ENCODE assay signal across 1 cellular context in genomic region chr4:77240469-77241066, GRCh38.
TF ChIP-seq lines count a peak whose summit lies in the region.

No MANE protein-coding gene starts in this region.

TF ChIP-seq in H1, 55 proteins besides CTCF, POLR2A, EP300 and RAD21 (continued from another document):
- TF ChIP-seq, protein P1, sequence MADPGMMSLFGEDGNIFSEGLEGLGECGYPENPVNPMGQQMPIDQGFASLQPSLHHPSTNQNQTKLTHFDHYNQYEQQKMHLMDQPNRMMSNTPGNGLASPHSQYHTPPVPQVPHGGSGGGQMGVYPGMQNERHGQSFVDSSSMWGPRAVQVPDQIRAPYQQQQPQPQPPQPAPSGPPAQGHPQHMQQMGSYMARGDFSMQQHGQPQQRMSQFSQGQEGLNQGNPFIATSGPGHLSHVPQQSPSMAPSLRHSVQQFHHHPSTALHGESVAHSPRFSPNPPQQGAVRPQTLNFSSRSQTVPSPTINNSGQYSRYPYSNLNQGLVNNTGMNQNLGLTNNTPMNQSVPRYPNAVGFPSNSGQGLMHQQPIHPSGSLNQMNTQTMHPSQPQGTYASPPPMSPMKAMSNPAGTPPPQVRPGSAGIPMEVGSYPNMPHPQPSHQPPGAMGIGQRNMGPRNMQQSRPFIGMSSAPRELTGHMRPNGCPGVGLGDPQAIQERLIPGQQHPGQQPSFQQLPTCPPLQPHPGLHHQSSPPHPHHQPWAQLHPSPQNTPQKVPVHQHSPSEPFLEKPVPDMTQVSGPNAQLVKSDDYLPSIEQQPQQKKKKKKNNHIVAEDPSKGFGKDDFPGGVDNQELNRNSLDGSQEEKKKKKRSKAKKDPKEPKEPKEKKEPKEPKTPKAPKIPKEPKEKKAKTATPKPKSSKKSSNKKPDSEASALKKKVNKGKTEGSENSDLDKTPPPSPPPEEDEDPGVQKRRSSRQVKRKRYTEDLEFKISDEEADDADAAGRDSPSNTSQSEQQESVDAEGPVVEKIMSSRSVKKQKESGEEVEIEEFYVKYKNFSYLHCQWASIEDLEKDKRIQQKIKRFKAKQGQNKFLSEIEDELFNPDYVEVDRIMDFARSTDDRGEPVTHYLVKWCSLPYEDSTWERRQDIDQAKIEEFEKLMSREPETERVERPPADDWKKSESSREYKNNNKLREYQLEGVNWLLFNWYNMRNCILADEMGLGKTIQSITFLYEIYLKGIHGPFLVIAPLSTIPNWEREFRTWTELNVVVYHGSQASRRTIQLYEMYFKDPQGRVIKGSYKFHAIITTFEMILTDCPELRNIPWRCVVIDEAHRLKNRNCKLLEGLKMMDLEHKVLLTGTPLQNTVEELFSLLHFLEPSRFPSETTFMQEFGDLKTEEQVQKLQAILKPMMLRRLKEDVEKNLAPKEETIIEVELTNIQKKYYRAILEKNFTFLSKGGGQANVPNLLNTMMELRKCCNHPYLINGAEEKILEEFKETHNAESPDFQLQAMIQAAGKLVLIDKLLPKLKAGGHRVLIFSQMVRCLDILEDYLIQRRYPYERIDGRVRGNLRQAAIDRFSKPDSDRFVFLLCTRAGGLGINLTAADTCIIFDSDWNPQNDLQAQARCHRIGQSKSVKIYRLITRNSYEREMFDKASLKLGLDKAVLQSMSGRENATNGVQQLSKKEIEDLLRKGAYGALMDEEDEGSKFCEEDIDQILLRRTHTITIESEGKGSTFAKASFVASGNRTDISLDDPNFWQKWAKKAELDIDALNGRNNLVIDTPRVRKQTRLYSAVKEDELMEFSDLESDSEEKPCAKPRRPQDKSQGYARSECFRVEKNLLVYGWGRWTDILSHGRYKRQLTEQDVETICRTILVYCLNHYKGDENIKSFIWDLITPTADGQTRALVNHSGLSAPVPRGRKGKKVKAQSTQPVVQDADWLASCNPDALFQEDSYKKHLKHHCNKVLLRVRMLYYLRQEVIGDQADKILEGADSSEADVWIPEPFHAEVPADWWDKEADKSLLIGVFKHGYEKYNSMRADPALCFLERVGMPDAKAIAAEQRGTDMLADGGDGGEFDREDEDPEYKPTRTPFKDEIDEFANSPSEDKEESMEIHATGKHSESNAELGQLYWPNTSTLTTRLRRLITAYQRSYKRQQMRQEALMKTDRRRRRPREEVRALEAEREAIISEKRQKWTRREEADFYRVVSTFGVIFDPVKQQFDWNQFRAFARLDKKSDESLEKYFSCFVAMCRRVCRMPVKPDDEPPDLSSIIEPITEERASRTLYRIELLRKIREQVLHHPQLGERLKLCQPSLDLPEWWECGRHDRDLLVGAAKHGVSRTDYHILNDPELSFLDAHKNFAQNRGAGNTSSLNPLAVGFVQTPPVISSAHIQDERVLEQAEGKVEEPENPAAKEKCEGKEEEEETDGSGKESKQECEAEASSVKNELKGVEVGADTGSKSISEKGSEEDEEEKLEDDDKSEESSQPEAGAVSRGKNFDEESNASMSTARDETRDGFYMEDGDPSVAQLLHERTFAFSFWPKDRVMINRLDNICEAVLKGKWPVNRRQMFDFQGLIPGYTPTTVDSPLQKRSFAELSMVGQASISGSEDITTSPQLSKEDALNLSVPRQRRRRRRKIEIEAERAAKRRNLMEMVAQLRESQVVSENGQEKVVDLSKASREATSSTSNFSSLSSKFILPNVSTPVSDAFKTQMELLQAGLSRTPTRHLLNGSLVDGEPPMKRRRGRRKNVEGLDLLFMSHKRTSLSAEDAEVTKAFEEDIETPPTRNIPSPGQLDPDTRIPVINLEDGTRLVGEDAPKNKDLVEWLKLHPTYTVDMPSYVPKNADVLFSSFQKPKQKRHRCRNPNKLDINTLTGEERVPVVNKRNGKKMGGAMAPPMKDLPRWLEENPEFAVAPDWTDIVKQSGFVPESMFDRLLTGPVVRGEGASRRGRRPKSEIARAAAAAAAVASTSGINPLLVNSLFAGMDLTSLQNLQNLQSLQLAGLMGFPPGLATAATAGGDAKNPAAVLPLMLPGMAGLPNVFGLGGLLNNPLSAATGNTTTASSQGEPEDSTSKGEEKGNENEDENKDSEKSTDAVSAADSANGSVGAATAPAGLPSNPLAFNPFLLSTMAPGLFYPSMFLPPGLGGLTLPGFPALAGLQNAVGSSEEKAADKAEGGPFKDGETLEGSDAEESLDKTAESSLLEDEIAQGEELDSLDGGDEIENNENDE (IDR thresholded peaks at IDR 0.05; ENCODE audit: insufficient replicate concordance, low read length): no peak
